In genomic region chr13:20709782-20710181, GRCh38 we compare ENCODE assay signal across 14 cellular contexts. TPM values are rescaled to one million over a fixed set of nuclear protein-coding genes. Genes with fewer than 3 reads are reported as not detected.
"Had no signal": no experiment of that assay in that cellular context is flagged by ENCODE, and none has a peak within 500 bp of the region (broad histone marks: within the 10 kb centered on the region; RNA-seq: fewer than 3 reads in every experiment).

No MANE protein-coding gene starts in this region.

- H3K9me3 ChIP-seq: heart left ventricle, left ventricle myocardium inferior, testis, uterus had no signal

- DNase-seq: activated B cell treated with CpG ODN at 0.5 μM for 24 hours; activated CD4-positive, alpha-beta T cell treated with anti-CD3 and anti-CD28 coated beads, Interleukin-2, amount 10 ng/mL, durations not matched to agents 24 days and 14 days; activated naive CD4-positive, alpha-beta T cell treated with Interleukin-2 at 50 U/mL for 16 hours; activated naive CD8-positive, alpha-beta T cell treated with anti-CD3 and anti-CD28 coated beads, Interleukin-2, amount 50 U/mL, for 24 hours; central memory CD4-positive, alpha-beta T cell; heart left ventricle; left ventricle myocardium inferior; right cardiac atrium; stimulated activated naive CD4-positive, alpha-beta T cell treated with Interleukin-2 at 50 U/mL for 16 hours; T-helper 17 cell; testis; uterus had no signal

- H3K27ac ChIP-seq: testis, uterus had no signal

- H3K9me3 Mint-ChIP-seq: activated B cell treated with CpG ODN at 0.5 μM for 24 hours; activated CD4-positive, alpha-beta T cell treated with anti-CD3 and anti-CD28 coated beads, Interleukin-2, amount 10 ng/mL, durations not matched to agents 24 days and 14 days; activated naive CD8-positive, alpha-beta T cell treated with anti-CD3 and anti-CD28 coated beads, Interleukin-2, amount 50 U/mL, for 24 hours; dendritic cell treated with granulocyte-macrophage colony-stimulating factor and Interleukin-4, amounts not matched to agents 40 ng/mL and 50 ng/mL, for 4 days had no signal

- H3K4me1 ChIP-seq: uterus had no signal

- H3K36me3 ChIP-seq: heart left ventricle, left ventricle myocardium inferior, uterus had no signal

- H3K27me3 ChIP-seq: heart left ventricle, testis, uterus had no signal

- H3K4me3 ChIP-seq: heart left ventricle, left ventricle myocardium inferior, testis, uterus had no signal

- H3K27ac Mint-ChIP-seq: activated B cell treated with CpG ODN at 0.5 μM for 24 hours; activated CD4-positive, alpha-beta T cell treated with anti-CD3 and anti-CD28 coated beads, Interleukin-2, amount 10 ng/mL, durations not matched to agents 24 days and 14 days; activated naive CD8-positive, alpha-beta T cell treated with anti-CD3 and anti-CD28 coated beads, Interleukin-2, amount 50 U/mL, for 24 hours; dendritic cell treated with granulocyte-macrophage colony-stimulating factor and Interleukin-4, amounts not matched to agents 40 ng/mL and 50 ng/mL, for 4 days; T-helper 17 cell had no signal

- H3K4me3 Mint-ChIP-seq: activated B cell treated with CpG ODN at 0.5 μM for 24 hours; activated CD4-positive, alpha-beta T cell treated with anti-CD3 and anti-CD28 coated beads, Interleukin-2, amount 10 ng/mL, durations not matched to agents 24 days and 14 days; activated naive CD8-positive, alpha-beta T cell treated with anti-CD3 and anti-CD28 coated beads, Interleukin-2, amount 50 U/mL, for 24 hours; dendritic cell treated with granulocyte-macrophage colony-stimulating factor and Interleukin-4, amounts not matched to agents 40 ng/mL and 50 ng/mL, for 4 days; T-helper 17 cell had no signal

- ATAC-seq: esophagus mucosa, T-helper 17 cell had no signal

RNA-seq across cellular contexts. Expression of gene IL17D, which starts 6.3 kb away (rescaled TPM):
- total RNA-seq: activated B cell treated with CpG ODN at 0.5 μM for 24 hours; activated CD4-positive, alpha-beta T cell treated with anti-CD3 and anti-CD28 coated beads, Interleukin-2, amount 10 ng/mL, durations not matched to agents 24 days and 14 days had no signal
